1 cellular context compared by ENCODE assay signal in the genomic region with DNA sequence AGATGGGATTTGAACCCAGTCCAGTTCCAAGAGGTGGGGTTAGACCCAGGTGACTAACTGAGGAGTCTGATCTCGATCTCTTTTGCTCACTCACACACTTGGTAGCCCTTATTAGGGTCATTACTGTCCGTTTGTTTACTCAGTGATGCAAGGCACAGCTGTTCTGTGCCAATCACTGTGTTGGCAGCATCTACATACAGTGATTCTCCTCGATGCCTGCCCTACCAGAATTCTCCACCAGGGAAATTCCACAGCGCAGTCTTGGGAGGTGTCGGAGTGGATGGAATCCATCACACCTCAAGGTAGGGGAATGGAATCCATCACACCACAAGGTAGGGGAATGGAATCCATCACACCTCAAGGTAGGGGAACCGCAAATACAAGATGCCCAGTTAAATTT.
TF ChIP-seq lines count a peak whose summit lies in the region.

No MANE protein-coding gene starts in this region.

TF ChIP-seq in H1, 55 proteins besides CTCF, POLR2A, EP300 and RAD21 (continued from another document):
- TF ChIP-seq, protein P1, sequence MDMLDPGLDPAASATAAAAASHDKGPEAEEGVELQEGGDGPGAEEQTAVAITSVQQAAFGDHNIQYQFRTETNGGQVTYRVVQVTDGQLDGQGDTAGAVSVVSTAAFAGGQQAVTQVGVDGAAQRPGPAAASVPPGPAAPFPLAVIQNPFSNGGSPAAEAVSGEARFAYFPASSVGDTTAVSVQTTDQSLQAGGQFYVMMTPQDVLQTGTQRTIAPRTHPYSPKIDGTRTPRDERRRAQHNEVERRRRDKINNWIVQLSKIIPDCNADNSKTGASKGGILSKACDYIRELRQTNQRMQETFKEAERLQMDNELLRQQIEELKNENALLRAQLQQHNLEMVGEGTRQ (IDR thresholded peaks at IDR 0.05; ENCODE audit: low read length): no peak
- TF ChIP-seq, protein P2, sequence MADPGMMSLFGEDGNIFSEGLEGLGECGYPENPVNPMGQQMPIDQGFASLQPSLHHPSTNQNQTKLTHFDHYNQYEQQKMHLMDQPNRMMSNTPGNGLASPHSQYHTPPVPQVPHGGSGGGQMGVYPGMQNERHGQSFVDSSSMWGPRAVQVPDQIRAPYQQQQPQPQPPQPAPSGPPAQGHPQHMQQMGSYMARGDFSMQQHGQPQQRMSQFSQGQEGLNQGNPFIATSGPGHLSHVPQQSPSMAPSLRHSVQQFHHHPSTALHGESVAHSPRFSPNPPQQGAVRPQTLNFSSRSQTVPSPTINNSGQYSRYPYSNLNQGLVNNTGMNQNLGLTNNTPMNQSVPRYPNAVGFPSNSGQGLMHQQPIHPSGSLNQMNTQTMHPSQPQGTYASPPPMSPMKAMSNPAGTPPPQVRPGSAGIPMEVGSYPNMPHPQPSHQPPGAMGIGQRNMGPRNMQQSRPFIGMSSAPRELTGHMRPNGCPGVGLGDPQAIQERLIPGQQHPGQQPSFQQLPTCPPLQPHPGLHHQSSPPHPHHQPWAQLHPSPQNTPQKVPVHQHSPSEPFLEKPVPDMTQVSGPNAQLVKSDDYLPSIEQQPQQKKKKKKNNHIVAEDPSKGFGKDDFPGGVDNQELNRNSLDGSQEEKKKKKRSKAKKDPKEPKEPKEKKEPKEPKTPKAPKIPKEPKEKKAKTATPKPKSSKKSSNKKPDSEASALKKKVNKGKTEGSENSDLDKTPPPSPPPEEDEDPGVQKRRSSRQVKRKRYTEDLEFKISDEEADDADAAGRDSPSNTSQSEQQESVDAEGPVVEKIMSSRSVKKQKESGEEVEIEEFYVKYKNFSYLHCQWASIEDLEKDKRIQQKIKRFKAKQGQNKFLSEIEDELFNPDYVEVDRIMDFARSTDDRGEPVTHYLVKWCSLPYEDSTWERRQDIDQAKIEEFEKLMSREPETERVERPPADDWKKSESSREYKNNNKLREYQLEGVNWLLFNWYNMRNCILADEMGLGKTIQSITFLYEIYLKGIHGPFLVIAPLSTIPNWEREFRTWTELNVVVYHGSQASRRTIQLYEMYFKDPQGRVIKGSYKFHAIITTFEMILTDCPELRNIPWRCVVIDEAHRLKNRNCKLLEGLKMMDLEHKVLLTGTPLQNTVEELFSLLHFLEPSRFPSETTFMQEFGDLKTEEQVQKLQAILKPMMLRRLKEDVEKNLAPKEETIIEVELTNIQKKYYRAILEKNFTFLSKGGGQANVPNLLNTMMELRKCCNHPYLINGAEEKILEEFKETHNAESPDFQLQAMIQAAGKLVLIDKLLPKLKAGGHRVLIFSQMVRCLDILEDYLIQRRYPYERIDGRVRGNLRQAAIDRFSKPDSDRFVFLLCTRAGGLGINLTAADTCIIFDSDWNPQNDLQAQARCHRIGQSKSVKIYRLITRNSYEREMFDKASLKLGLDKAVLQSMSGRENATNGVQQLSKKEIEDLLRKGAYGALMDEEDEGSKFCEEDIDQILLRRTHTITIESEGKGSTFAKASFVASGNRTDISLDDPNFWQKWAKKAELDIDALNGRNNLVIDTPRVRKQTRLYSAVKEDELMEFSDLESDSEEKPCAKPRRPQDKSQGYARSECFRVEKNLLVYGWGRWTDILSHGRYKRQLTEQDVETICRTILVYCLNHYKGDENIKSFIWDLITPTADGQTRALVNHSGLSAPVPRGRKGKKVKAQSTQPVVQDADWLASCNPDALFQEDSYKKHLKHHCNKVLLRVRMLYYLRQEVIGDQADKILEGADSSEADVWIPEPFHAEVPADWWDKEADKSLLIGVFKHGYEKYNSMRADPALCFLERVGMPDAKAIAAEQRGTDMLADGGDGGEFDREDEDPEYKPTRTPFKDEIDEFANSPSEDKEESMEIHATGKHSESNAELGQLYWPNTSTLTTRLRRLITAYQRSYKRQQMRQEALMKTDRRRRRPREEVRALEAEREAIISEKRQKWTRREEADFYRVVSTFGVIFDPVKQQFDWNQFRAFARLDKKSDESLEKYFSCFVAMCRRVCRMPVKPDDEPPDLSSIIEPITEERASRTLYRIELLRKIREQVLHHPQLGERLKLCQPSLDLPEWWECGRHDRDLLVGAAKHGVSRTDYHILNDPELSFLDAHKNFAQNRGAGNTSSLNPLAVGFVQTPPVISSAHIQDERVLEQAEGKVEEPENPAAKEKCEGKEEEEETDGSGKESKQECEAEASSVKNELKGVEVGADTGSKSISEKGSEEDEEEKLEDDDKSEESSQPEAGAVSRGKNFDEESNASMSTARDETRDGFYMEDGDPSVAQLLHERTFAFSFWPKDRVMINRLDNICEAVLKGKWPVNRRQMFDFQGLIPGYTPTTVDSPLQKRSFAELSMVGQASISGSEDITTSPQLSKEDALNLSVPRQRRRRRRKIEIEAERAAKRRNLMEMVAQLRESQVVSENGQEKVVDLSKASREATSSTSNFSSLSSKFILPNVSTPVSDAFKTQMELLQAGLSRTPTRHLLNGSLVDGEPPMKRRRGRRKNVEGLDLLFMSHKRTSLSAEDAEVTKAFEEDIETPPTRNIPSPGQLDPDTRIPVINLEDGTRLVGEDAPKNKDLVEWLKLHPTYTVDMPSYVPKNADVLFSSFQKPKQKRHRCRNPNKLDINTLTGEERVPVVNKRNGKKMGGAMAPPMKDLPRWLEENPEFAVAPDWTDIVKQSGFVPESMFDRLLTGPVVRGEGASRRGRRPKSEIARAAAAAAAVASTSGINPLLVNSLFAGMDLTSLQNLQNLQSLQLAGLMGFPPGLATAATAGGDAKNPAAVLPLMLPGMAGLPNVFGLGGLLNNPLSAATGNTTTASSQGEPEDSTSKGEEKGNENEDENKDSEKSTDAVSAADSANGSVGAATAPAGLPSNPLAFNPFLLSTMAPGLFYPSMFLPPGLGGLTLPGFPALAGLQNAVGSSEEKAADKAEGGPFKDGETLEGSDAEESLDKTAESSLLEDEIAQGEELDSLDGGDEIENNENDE (IDR thresholded peaks at IDR 0.05; ENCODE audit: insufficient replicate concordance, low read length): no peak
- no peak for TF ChIP-seq SP1 (IDR thresholded peaks at IDR 0.05; ENCODE audit: low read depth, low read length)
- no peak for TF ChIP-seq GABPA (IDR thresholded peaks at IDR 0.05; ENCODE audit: borderline replicate concordance, insufficient read depth, low read length)
- no peak for TF ChIP-seq BRCA1 (IDR thresholded peaks at IDR 0.05; ENCODE audit: low read depth, low read length)
- TF ChIP-seq, protein P3, sequence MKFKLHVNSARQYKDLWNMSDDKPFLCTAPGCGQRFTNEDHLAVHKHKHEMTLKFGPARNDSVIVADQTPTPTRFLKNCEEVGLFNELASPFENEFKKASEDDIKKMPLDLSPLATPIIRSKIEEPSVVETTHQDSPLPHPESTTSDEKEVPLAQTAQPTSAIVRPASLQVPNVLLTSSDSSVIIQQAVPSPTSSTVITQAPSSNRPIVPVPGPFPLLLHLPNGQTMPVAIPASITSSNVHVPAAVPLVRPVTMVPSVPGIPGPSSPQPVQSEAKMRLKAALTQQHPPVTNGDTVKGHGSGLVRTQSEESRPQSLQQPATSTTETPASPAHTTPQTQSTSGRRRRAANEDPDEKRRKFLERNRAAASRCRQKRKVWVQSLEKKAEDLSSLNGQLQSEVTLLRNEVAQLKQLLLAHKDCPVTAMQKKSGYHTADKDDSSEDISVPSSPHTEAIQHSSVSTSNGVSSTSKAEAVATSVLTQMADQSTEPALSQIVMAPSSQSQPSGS (IDR thresholded peaks at IDR 0.05; ENCODE audit: low read length): no peak
- TF ChIP-seq, protein P4, sequence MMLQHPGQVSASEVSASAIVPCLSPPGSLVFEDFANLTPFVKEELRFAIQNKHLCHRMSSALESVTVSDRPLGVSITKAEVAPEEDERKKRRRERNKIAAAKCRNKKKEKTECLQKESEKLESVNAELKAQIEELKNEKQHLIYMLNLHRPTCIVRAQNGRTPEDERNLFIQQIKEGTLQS (IDR thresholded peaks at IDR 0.05; ENCODE audit: insufficient read depth, low read depth, low read length): no peak
- TF ChIP-seq CEBPB (IDR thresholded peaks at IDR 0.05; ENCODE audit: low read depth, low read length): no peak
TF ChIP-seq in H1: peak in this region for 0.
